In the genomic region with DNA sequence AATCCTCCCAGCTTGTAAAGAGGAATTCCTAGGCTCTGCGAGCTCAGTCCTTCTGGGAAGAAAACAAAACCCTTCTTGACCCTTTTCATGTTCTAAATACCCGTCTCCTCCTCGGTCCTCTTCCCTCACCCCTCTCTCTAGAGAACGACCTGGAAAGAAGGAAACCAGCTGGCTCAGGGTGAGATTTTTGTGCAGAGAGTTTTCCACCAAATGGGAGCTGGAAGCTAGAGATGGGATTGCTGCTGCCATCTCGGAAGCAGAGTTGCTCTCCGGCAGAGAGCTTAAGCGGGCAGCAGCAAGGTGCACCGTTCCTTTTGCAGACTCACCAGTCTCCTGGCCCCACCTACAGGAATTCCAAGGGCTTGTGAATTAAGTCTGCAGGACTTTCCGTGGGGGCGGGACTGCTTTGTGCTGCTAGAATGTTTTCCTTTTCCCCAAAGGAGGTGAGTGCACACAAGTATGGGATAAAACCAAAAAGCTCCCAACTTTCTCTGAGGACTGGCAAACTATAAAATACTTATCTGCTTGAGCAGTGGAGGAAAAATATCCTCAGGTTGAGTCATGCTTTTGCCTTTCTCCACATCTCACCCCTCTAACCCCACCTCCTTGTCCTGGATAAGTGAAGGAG, we compare ENCODE assay signal across 15 cellular contexts. TPM values are rescaled to one million over a fixed set of nuclear protein-coding genes. Genes with fewer than 3 reads are reported as not detected.
DNase-seq lines count a peak whose midpoint lies in the region; ATAC-seq and TF ChIP-seq lines count a peak whose summit lies in the region.
"Had no signal": no experiment of that assay in that cellular context is flagged by ENCODE, and none has a peak within 500 bp of the region (broad histone marks: within the 10 kb centered on the region; RNA-seq: fewer than 3 reads in every experiment).

No MANE protein-coding gene starts in this region.

- H3K27me3 ChIP-seq in BJ (ENCODE audit: control insufficient read depth, insufficient read depth, low read length) (no peaks in the 10 kb centered on the region), heart right ventricle (no peaks in the 10 kb centered on the region)
- H3K27me3 ChIP-seq: adrenal gland had no signal

- H3K4me3 ChIP-seq in BJ (ENCODE audit: low read depth, low read length) (no peak overlapping the region), heart right ventricle (no peak overlapping the region)
- H3K4me3 ChIP-seq: adrenal gland had no signal

- peaks cover 17 to 48% (median 39%) of the 10 kb centered on the region in 9 donors for H3K4me1 ChIP-seq in heart right ventricle
- H3K4me1 ChIP-seq: adrenal gland had no signal

- H3K9me3 Mint-ChIP-seq in nephron progenitor cell: no peaks in the 10 kb centered on the region
- H3K9me3 Mint-ChIP-seq in HFFc6: peaks cover 24% of the 10 kb centered on the region

- intact Hi-C loops in heart right ventricle (cut with DNase I): loop anchor here in 8 of 10 donors (1.0 to 10.0 kb wide), 8 partner anchors 53 to 96 kb away; no protein-coding TSS in a partner anchor

- DNase-seq in BJ (ENCODE audit: low read depth) (no peak), T-helper 17 cell (no peak), heart right ventricle (peak in 1 of 2 donors; percentile 43), nephron progenitor cell (peak; percentile 12), NCI-H2107 (lab: John Stamatoyannopoulos, UW) (no peak), SK-N-DZ (ENCODE audit: low spot score) (no peak), HFFc6 (no peak)
- DNase-seq: GF-D8; naive B cell; NCI-H1694 treated with DMSO at 0.1 percent for 48 hours; stimulated activated CD4-positive, alpha-beta T cell treated with anti-CD3 and anti-CD28 coated beads, Interleukin-2, amount 100 ng/mL, for 48 hours; substantia nigra had no signal

- H3K27me3 Mint-ChIP-seq in T-helper 17 cell (no peaks in the 10 kb centered on the region), nephron progenitor cell (ENCODE audit: low read depth, poor library complexity) (peaks cover 8% of the 10 kb centered on the region), HFFc6 (ENCODE audit: insufficient read depth) (peaks cover 3% of the 10 kb centered on the region; the same call in 1 of the 2 replicates)
- H3K27me3 Mint-ChIP-seq: naive B cell had no signal

- ATAC-seq in T-helper 17 cell: no peak
- ATAC-seq in heart right ventricle: peak; percentile 48 to 82 (median 66)
- ATAC-seq in GM21381 (IDR thresholded peaks at IDR 0.05; ENCODE audit: unreplicated experiment): no peak

- H3K27ac Mint-ChIP-seq in T-helper 17 cell (peak overlapping the region; percentile 21), nephron progenitor cell (no peak overlapping the region), HFFc6 (no peak overlapping the region)

- 37 to 47% methylated on average over 10 of the region's 10 CpGs for WGBS in heart right ventricle, 2 donors

- H3K4me3 Mint-ChIP-seq in T-helper 17 cell (no peak overlapping the region), nephron progenitor cell (no peak overlapping the region), HFFc6 (no peak overlapping the region)

- POLR2A ChIA-PET in BJ (lab: Charles Lee): no interaction called here

- H3K4me1 Mint-ChIP-seq in T-helper 17 cell (peaks cover 13% of the 10 kb centered on the region), nephron progenitor cell (peaks cover 41% of the 10 kb centered on the region), HFFc6 (ENCODE audit: low read depth) (no peaks in the 10 kb centered on the region)

- H3K27ac ChIP-seq in heart right ventricle: peak overlapping the region in 7 of 10 donors; percentile 8 to 71 (median 48)

- CTCF ChIA-PET in BJ (lab: Yijun Ruan, JAX): interaction anchor here (0.9 to 2.4 kb wide), 3 partner anchors 65 to 70 kb away, joined by 3 to 11 read pairs (median 9); no protein-coding TSS in a partner anchor

- TF ChIP-seq CTCF in BJ (IDR thresholded peaks at IDR 0.05; ENCODE audit: insufficient read depth, low read depth, low read length) (peak; percentile 16; the same call in 1 of the 2 replicates), heart right ventricle (IDR thresholded peaks at IDR 0.05) (peak in 7 of 9 donors; percentile 29 to 58 (median 41)), nephron progenitor cell (IDR thresholded peaks at IDR 0.05) (no peak), HFFc6 (IDR thresholded peaks at IDR 0.05) (no peak)

- H3K36me3 Mint-ChIP-seq in T-helper 17 cell (ENCODE audit: low read depth) (no peaks in the 10 kb centered on the region), nephron progenitor cell (ENCODE audit: low read depth) (no peaks in the 10 kb centered on the region), HFFc6 (ENCODE audit: low read depth) (no peaks in the 10 kb centered on the region)
- H3K36me3 Mint-ChIP-seq: naive B cell had no signal

- no peaks in the 10 kb centered on the region for H3K9me3 ChIP-seq in T-helper 17 cell (ENCODE audit: control insufficient read depth, low read length, poor library complexity, severe bottlenecking)
- H3K9me3 ChIP-seq in heart right ventricle: no peaks in the 10 kb centered on the region
- H3K9me3 ChIP-seq: adrenal gland had no signal

- H3K36me3 ChIP-seq in BJ (ENCODE audit: control insufficient read depth, insufficient read depth, low read length) (no peaks in the 10 kb centered on the region), heart right ventricle (no peaks in the 10 kb centered on the region)
- H3K36me3 ChIP-seq: adrenal gland had no signal

RNA-seq across cellular contexts. Expression of a gene that starts 29.1 kb away (rescaled TPM):
- 9.9 and 10.8 TPM in 2 replicates for polyA plus RNA-seq in BJ (2011; rRNA removed)
- polyA minus RNA-seq in BJ (2011; rRNA and poly(A)+ RNA removed): 4.7 and 4.8 TPM in 2 replicates
- 10 to 100 TPM; 29.0 to 31.5 TPM for total RNA-seq in T-helper 17 cell
- total RNA-seq in heart right ventricle: 10 to 100 TPM in 6 of 10 donors, 1 to 10 TPM in 4; 6.3 to 37.2 (median 11.1) TPM
- 10 to 100 TPM in 1 of 2 donors, 1 to 10 TPM in 1; 8.7 to 13.1 TPM for polyA plus RNA-seq in heart right ventricle
- polyA plus RNA-seq in SK-N-DZ (2014; cell fraction: cytosol; rRNA removed): not detected in 2 replicates
- not detected in 2 replicates for polyA plus RNA-seq in SK-N-DZ (2014; cell fraction: nucleus; rRNA removed)
- total RNA-seq in HFFc6 (2021; fragmentation: NEBNext Ultra II Directional; extraction: Animal tissue kit (Norgen Biotek cat#: 25700)): not detected
- polyA plus RNA-seq: AG04450 had no signal

Comparison
In these comparisons a context has a peak if more than half of its experiments do, and no peak if none do; other contexts are left out.
1. CTCF ChIP-seq: peak in BJ (single experiment) and heart right ventricle (7 of 9); none in nephron progenitor cell (single experiment) and HFFc6 (single experiment).
2. ATAC-seq: peak in heart right ventricle (8 of 8); none in T-helper 17 cell (single experiment) and GM21381 (single experiment).
3. RNA of a gene that starts 29.1 kb away (total RNA-seq): 29.0 to 31.5 TPM in T-helper 17 cell and 6.3 to 37.2 TPM in heart right ventricle; not detected in HFFc6; every median in the first group is over 4 times any median in the second.